In the genomic region with DNA sequence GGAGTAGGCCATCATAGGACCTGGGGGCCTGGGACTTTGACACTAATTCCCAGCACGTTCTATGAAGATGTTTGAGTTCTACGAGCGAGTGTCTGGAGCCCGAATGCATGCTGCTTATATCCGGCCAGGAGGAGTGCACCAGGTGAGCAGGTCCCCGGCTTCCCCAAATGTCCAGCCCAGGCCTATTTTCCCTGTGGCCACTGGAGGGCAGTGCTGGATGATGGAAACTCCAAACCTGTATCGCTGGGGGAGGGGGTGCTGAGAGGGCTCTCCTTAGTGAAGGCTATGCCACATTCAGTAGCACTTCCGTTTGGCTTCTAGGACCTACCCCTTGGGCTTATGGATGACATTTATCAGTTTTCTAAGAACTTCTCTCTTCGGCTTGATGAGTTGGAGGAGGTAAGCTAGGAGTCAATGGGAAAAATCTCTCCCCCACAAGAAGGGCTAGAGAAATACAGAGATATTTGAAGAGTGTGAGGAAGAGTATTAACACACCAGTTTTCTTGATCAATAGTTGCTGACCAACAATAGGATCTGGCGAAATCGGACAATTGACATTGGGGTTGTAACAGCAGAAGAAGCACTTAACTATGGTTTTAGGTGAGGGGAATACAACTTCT, we compare ENCODE assay signal across 8 cellular contexts. TPM values are rescaled to one million over a fixed set of nuclear protein-coding genes. Genes with fewer than 3 reads are reported as not detected.
DNase-seq lines count a peak whose midpoint lies in the region; ATAC-seq lines count a peak whose summit lies in the region.

No MANE protein-coding gene starts in this region.

- peak; percentile 57 for ATAC-seq in HG03460 (IDR thresholded peaks at IDR 0.05; ENCODE audit: unreplicated experiment)
- no peak for ATAC-seq in HG03139 (IDR thresholded peaks at IDR 0.05; ENCODE audit: unreplicated experiment)

- DNase-seq in ELR (ENCODE audit: low read depth) (peak; percentile 86), NCI-H69 (lab: John Stamatoyannopoulos, UW) (peak; percentile 82), dermis blood vessel endothelial cell (peak; percentile 85), lung microvascular endothelial cell (ENCODE audit: low read depth in 2 of 2) (peak; percentile 73 to 82)
- peak; percentile 64 to 65 for DNase-seq in activated CD4-positive, alpha-beta T cell treated with anti-CD3 and anti-CD28 coated beads, Interleukin-2, amount 50 U/mL, for 4 hours
- peak; percentile 49 to 53 for DNase-seq in stimulated activated CD8-positive, alpha-beta memory T cell treated with anti-CD3 and anti-CD28 coated beads, Interleukin-2, amount 100 ng/mL, for 48 hours (ENCODE audit: low read depth in 2 of 2)

RNA-seq across cellular contexts. Expression of a gene that starts 5.2 kb away (rescaled TPM):
- total RNA-seq in dermis blood vessel endothelial cell (0.19 TPM in 1 of 2 replicates, not detected in the other), lung microvascular endothelial cell (not detected in 2 replicates)

RNA-seq across cellular contexts. Expression of a gene that starts 7.7 kb away (rescaled TPM):
- 154 and 208 TPM in 2 replicates for total RNA-seq in dermis blood vessel endothelial cell
- 130 and 147 TPM in 2 replicates for total RNA-seq in lung microvascular endothelial cell

RNA-seq across cellular contexts. Expression of a gene that starts 11.0 kb away (rescaled TPM):
- total RNA-seq in dermis blood vessel endothelial cell (19.7 and 38.9 TPM in 2 replicates), lung microvascular endothelial cell (7.1 and 9.2 TPM in 2 replicates)

RNA-seq across cellular contexts. Expression of a gene that starts 13.5 kb away (rescaled TPM):
- total RNA-seq in dermis blood vessel endothelial cell (not detected in 2 replicates), lung microvascular endothelial cell (not detected in 2 replicates)

RNA-seq across cellular contexts. Expression of a gene that starts 16.0 kb away (rescaled TPM):
- total RNA-seq in dermis blood vessel endothelial cell (14.8 and 23.6 TPM in 2 replicates), lung microvascular endothelial cell (12.0 and 13.5 TPM in 2 replicates)
